Comparison of ENCODE assay signal across 8 cellular contexts in the genomic region with DNA sequence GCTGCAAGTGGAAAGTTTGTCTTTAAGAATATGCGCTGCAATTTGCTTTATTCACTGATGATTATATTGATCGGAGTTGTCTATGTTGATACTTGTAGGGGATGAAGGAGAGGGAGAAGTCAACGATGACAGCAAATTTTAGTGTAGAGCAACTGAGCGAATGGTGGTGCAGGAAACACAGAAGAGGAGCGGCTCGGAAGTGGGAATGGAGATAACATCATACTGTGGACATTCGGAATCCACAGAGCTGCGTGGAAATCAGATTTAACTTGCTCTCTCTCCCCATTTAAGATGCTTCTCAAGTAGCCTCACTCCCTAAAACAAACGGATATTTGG. TPM values are rescaled to one million over a fixed set of nuclear protein-coding genes. Genes with fewer than 3 reads are reported as not detected.
DNase-seq lines count a peak whose midpoint lies in the region; ATAC-seq, FAIRE-seq and TF ChIP-seq lines count a peak whose summit lies in the region.

No MANE protein-coding gene starts in this region.

- no peaks in the 10 kb centered on the region for H3K27me3 Mint-ChIP-seq in activated T-cell treated with anti-CD3 and anti-CD28 coated beads, Interleukin-2, amount 50 U/mL, for 72 hours (ENCODE audit: low read depth)

- H3K27me3 ChIP-seq in ascending aorta = no peaks in the 10 kb centered on the region
- no peaks in the 10 kb centered on the region for H3K27me3 ChIP-seq in lower lobe of right lung (ENCODE audit: low read depth)
- H3K27me3 ChIP-seq in tibial nerve = no peaks in the 10 kb centered on the region

- peak overlapping the region; percentile 93 for H3K27ac Mint-ChIP-seq in activated T-cell treated with anti-CD3 and anti-CD28 coated beads, Interleukin-2, amount 50 U/mL, for 72 hours

- no peak for ATAC-seq in activated T-cell treated with anti-CD3 and anti-CD28 coated beads, Interleukin-2, amount 50 U/mL, for 72 hours (replicated peaks in 1 of 2)
- ATAC-seq in lower lobe of right lung (no peak), HG03196 (IDR thresholded peaks at IDR 0.05; ENCODE audit: unreplicated experiment) (no peak), HG03342 (IDR thresholded peaks at IDR 0.05; ENCODE audit: unreplicated experiment) (no peak)

- no peak for TF ChIP-seq EP300 in tibial nerve (IDR thresholded peaks at IDR 0.05)

- H3K4me3 ChIP-seq in ascending aorta = peak overlapping the region; percentile 87 to 88
- H3K4me3 ChIP-seq in lower lobe of right lung = peak overlapping the region; percentile 77
- H3K4me3 ChIP-seq in tibial nerve = peak overlapping the region; percentile 64 to 76 (median 74)

- 51 to 57% methylated on average over 9 of the region's 9 CpGs for WGBS in tibial nerve, 2 donors

- no peak for TF ChIP-seq POLR2A in tibial nerve (IDR thresholded peaks at IDR 0.05)

- intact Hi-C loops in ascending aorta (cut with DNase I) (loop anchor here (1.0 to 10.0 kb wide), 3 partner anchors 25 to 342 kb away; a partner anchor contains a TSS), lower lobe of right lung (cut with DNase I) (no loop called here)

- FAIRE-seq in HTR-8/SVneo (lab: Jason Lieb, UNC) = no peak

- H3K27ac ChIP-seq in ascending aorta = peak overlapping the region; percentile 77 to 78
- peak overlapping the region; percentile 88 for H3K27ac ChIP-seq in lower lobe of right lung
- peak overlapping the region in 3 of 4 donors; percentile 80 to 89 (median 88) for H3K27ac ChIP-seq in tibial nerve

- no peak for DNase-seq in activated T-cell treated with anti-CD3 and anti-CD28 coated beads, Interleukin-2, amount 50 U/mL, for 72 hours
- no peak for DNase-seq in activated T-cell treated with anti-CD3 and anti-CD28 coated beads, Interleukin-2, amount 50 U/mL, for 1 hour
- DNase-seq in ascending aorta (ENCODE audit: low spot score in 2 of 2) (peak in 1 of 2 donors; percentile 66), lower lobe of right lung (no peak), tibial nerve (ENCODE audit: low spot score in 2 of 2) (no peak), HTR-8/SVneo (ENCODE audit: insufficient read length, low spot score) (no peak)

- H3K9me3 ChIP-seq in ascending aorta (no peaks in the 10 kb centered on the region), lower lobe of right lung (no peaks in the 10 kb centered on the region), tibial nerve (no peaks in the 10 kb centered on the region)

- TF ChIP-seq CTCF in ascending aorta (IDR thresholded peaks at IDR 0.05) (no peak), lower lobe of right lung (IDR thresholded peaks at IDR 0.05) (no peak), tibial nerve (IDR thresholded peaks at IDR 0.05) (no peak)

- H3K36me3 ChIP-seq in ascending aorta = peaks cover 18 to 21% of the 10 kb centered on the region in 2 donors
- H3K36me3 ChIP-seq in lower lobe of right lung = peaks cover 28% of the 10 kb centered on the region
- peaks cover 0 to 42% (median 0%) of the 10 kb centered on the region in 3 donors for H3K36me3 ChIP-seq in tibial nerve

- H3K4me1 Mint-ChIP-seq in activated T-cell treated with anti-CD3 and anti-CD28 coated beads, Interleukin-2, amount 50 U/mL, for 72 hours (ENCODE audit: low read depth) = peaks cover 50% of the 10 kb centered on the region

- H3K4me1 ChIP-seq in ascending aorta = peaks cover 14 to 20% of the 10 kb centered on the region in 2 donors
- peaks cover 25% of the 10 kb centered on the region for H3K4me1 ChIP-seq in lower lobe of right lung
- peaks cover 9 to 36% (median 24%) of the 10 kb centered on the region in 4 donors for H3K4me1 ChIP-seq in tibial nerve

- H3K4me3 Mint-ChIP-seq in activated T-cell treated with anti-CD3 and anti-CD28 coated beads, Interleukin-2, amount 50 U/mL, for 72 hours = peak overlapping the region; percentile 83 to 97

- no peaks in the 10 kb centered on the region for H3K9me3 Mint-ChIP-seq in activated T-cell treated with anti-CD3 and anti-CD28 coated beads, Interleukin-2, amount 50 U/mL, for 72 hours

- peaks cover 2 to 6% of the 10 kb centered on the region in 2 donors for H3K36me3 Mint-ChIP-seq in activated T-cell treated with anti-CD3 and anti-CD28 coated beads, Interleukin-2, amount 50 U/mL, for 72 hours (ENCODE audit: insufficient read depth in 2 of 2)

RNA-seq across cellular contexts. Expression of a gene that starts 0.7 kb away (rescaled TPM):
- 10 to 100 TPM; 77.4 to 78.3 TPM for total RNA-seq in activated T-cell treated with anti-CD3 and anti-CD28 coated beads, Interleukin-2, amount 50 U/mL, for 72 hours
- total RNA-seq in ascending aorta = 59.1 TPM
- total RNA-seq in lower lobe of right lung = 61.0 TPM
- 10 to 100 TPM; 50.0 to 76.3 (median 60.1) TPM for total RNA-seq in tibial nerve

RNA-seq across cellular contexts. Expression of a gene that starts 24.0 kb away (rescaled TPM):
- total RNA-seq in activated T-cell treated with anti-CD3 and anti-CD28 coated beads, Interleukin-2, amount 50 U/mL, for 72 hours = 10 to 100 TPM; 74.9 to 76.6 TPM
- total RNA-seq in ascending aorta (79.6 TPM), lower lobe of right lung (81.9 TPM), tibial nerve (100 to 1,000 TPM in 3 of 4 donors, 10 to 100 TPM in 1; 87.9 to 136 (median 116) TPM)

RNA-seq across cellular contexts. Expression of a gene that starts 52.1 kb away (rescaled TPM):
- 10 to 100 TPM; 21.1 to 21.7 TPM for total RNA-seq in activated T-cell treated with anti-CD3 and anti-CD28 coated beads, Interleukin-2, amount 50 U/mL, for 72 hours
- 6.1 TPM for total RNA-seq in ascending aorta
- total RNA-seq in lower lobe of right lung = 9.5 TPM
- total RNA-seq in tibial nerve = 10 to 100 TPM in 2 of 4 donors, 1 to 10 TPM in 2; 6.5 to 21.0 (median 10.3) TPM

RNA-seq across cellular contexts. Expression of a gene that starts 52.5 kb away (rescaled TPM):
- 1 to 10 TPM; 2.7 to 4.4 TPM for total RNA-seq in activated T-cell treated with anti-CD3 and anti-CD28 coated beads, Interleukin-2, amount 50 U/mL, for 72 hours
- total RNA-seq in ascending aorta = not detected
- 1.3 TPM for total RNA-seq in lower lobe of right lung
- not detected for total RNA-seq in tibial nerve
